11 cellular contexts compared by ENCODE assay signal in genomic region chr5:173886157-173886556, GRCh38. TPM values are rescaled to one million over a fixed set of nuclear protein-coding genes. Genes with fewer than 3 reads are reported as not detected.
A peak's percentile ranks its signal among the peaks of the same experiment; 100 is the strongest.
DNase-seq lines count a peak whose midpoint lies in the region; ATAC-seq and TF ChIP-seq lines count a peak whose summit lies in the region.
"Had no signal": no experiment of that assay in that cellular context is flagged by ENCODE, and none has a peak within 500 bp of the region (broad histone marks: within the 10 kb centered on the region; RNA-seq: fewer than 3 reads in every experiment).

No MANE protein-coding gene starts in this region.

- H3K9me2 ChIP-seq in hepatocyte (replicated peaks; ENCODE audit: insufficient read depth), result no peaks in the 10 kb centered on the region

- H3K4me1 Mint-ChIP-seq in stimulated activated effector memory CD8-positive, alpha-beta T cell treated with anti-CD3 and anti-CD28 coated beads, Interleukin-12 subunit alpha, Interleukin-12 subunit beta, amount 100 ng/mL, for 72 hours, result peaks cover 56% of the 10 kb centered on the region

- 100% methylated on average over 2 of the region's 2 CpGs for WGBS in hepatocyte (ENCODE audit: low lambda C conversion rate, missing lambda C conversion rate)
- WGBS in sigmoid colon, 2 donors, result 97 to 98% methylated on average over 2 of the region's 2 CpGs

- peak overlapping the region; percentile 92 for H3K4me3 Mint-ChIP-seq in stimulated activated effector memory CD8-positive, alpha-beta T cell treated with anti-CD3 and anti-CD28 coated beads, Interleukin-12 subunit alpha, Interleukin-12 subunit beta, amount 100 ng/mL, for 72 hours
- H3K4me3 Mint-ChIP-seq: activated T-cell treated with anti-CD3 and anti-CD28 coated beads, Interleukin-2, amount 50 U/mL, for 24 hours had no signal

- in situ Hi-C loops in Panc1 (cut with HindIII; ENCODE audit: low pct_unique_long_range_greater_than_20kb, low sequenced_read_pairs), result no loop called here

- H3K4me3 ChIP-seq in GM12865 (ENCODE audit: low read depth, low read length) (no peak overlapping the region), Panc1 (ENCODE audit: low read depth in 2 of 2, low read length in 2 of 2) (no peak overlapping the region), hepatocyte (no peak overlapping the region), sigmoid colon (no peak overlapping the region)
- H3K4me3 ChIP-seq: SJCRH30 had no signal

- no peaks in the 10 kb centered on the region for H3K9me3 ChIP-seq in Panc1 (ENCODE audit: control insufficient read depth, insufficient read depth, low read depth, low read length)
- no peaks in the 10 kb centered on the region for H3K9me3 ChIP-seq in hepatocyte (ENCODE audit: low read depth)
- H3K9me3 ChIP-seq in sigmoid colon, result no peaks in the 10 kb centered on the region
- H3K9me3 ChIP-seq: SJCRH30 had no signal

- H3K4me1 ChIP-seq in Panc1 (ENCODE audit: control insufficient read depth, insufficient read depth, low read length), result peaks cover 11% of the 10 kb centered on the region
- H3K4me1 ChIP-seq in hepatocyte (ENCODE audit: insufficient read depth), result peaks cover 25% of the 10 kb centered on the region
- peaks cover 0 to 29% (median 16%) of the 10 kb centered on the region in 4 donors for H3K4me1 ChIP-seq in sigmoid colon

- H3K27ac Mint-ChIP-seq in stimulated activated effector memory CD8-positive, alpha-beta T cell treated with anti-CD3 and anti-CD28 coated beads, Interleukin-12 subunit alpha, Interleukin-12 subunit beta, amount 100 ng/mL, for 72 hours, result peak overlapping the region; percentile 70

- H3K27me3 ChIP-seq in Panc1 (ENCODE audit: control insufficient read depth, insufficient read depth, low read length), result no peaks in the 10 kb centered on the region
- no peaks in the 10 kb centered on the region for H3K27me3 ChIP-seq in hepatocyte
- H3K27me3 ChIP-seq in sigmoid colon, result no peaks in the 10 kb centered on the region
- H3K27me3 ChIP-seq: SJCRH30 had no signal

- TF ChIP-seq POLR2A in sigmoid colon (IDR thresholded peaks at IDR 0.05), result no peak

- H3K9me3 Mint-ChIP-seq in stimulated activated effector memory CD8-positive, alpha-beta T cell treated with anti-CD3 and anti-CD28 coated beads, Interleukin-12 subunit alpha, Interleukin-12 subunit beta, amount 100 ng/mL, for 72 hours, result peaks cover 6% of the 10 kb centered on the region

- peak overlapping the region; percentile 46 for H3K4me2 ChIP-seq in hepatocyte

- H3K36me3 Mint-ChIP-seq in stimulated activated effector memory CD8-positive, alpha-beta T cell treated with anti-CD3 and anti-CD28 coated beads, Interleukin-12 subunit alpha, Interleukin-12 subunit beta, amount 100 ng/mL, for 72 hours, result peaks cover 6% of the 10 kb centered on the region

- POLR2A ChIA-PET in Panc1 (lab: Charles Lee), result no interaction called here

- CTCF ChIA-PET in Panc1 (lab: Charles Lee), result no interaction called here

- peaks cover 26% of the 10 kb centered on the region for H3K79me2 ChIP-seq in hepatocyte

- peaks cover 11% of the 10 kb centered on the region for H4K20me1 ChIP-seq in hepatocyte (ENCODE audit: insufficient read depth, poor library complexity, severe bottlenecking)

- intact Hi-C loops in Panc1 (cut with micrococcal nuclease; ENCODE audit: unreplicated experiment) (loop anchor here (5.0 kb wide), 1 partner anchor 86 kb away; no protein-coding TSS in a partner anchor), sigmoid colon (cut with DNase I) (loop anchor here (5.0 to 10.0 kb wide), 2 partner anchors 71 to 571 kb away; no protein-coding TSS in a partner anchor)

- peak overlapping the region; percentile 30 for H2AFZ ChIP-seq in hepatocyte

- BruUV-seq in Panc1 (replicated peaks; lab: Mats Ljungman, UMichigan), result no TSS peak

- H3K27ac ChIP-seq in Panc1 (ENCODE audit: low read length) (no peak overlapping the region), hepatocyte (peak overlapping the region; percentile 84), sigmoid colon (no peak overlapping the region)
- H3K27ac ChIP-seq: SJCRH30 had no signal

- TF ChIP-seq CTCF in GM12865 (IDR thresholded peaks at IDR 0.05; ENCODE audit: insufficient read depth, low read depth, low read length, missing control alignments) (peak; percentile 2), Panc1 (IDR thresholded peaks at IDR 0.05) (peak; percentile 11; the same call in 1 of the 2 replicates), hepatocyte (IDR thresholded peaks at IDR 0.05; ENCODE audit: poor library complexity) (no peak), sigmoid colon (IDR thresholded peaks at IDR 0.05) (no peak)

- no peak for ATAC-seq in Panc1
- no peak for ATAC-seq in stimulated activated effector memory CD8-positive, alpha-beta T cell treated with anti-CD3 and anti-CD28 coated beads, Interleukin-12 subunit alpha, Interleukin-12 subunit beta, amount 100 ng/mL, for 72 hours
- no peak for ATAC-seq in GM19452 (IDR thresholded peaks at IDR 0.05; ENCODE audit: unreplicated experiment)

- DNase-seq in GM12865 (ENCODE audit: low read depth) (no peak), Panc1 (ENCODE audit: low read depth, low spot score) (no peak), hepatocyte (ENCODE audit: low spot score) (no peak), NCI-H146 (lab: John Stamatoyannopoulos, UW) (no peak), sigmoid colon (no peak)
- DNase-seq in stimulated activated effector memory CD8-positive, alpha-beta T cell treated with anti-CD3 and anti-CD28 coated beads, Interleukin-12 subunit alpha, Interleukin-12 subunit beta, amount 100 ng/mL, for 72 hours (ENCODE audit: low spot score in 2 of 2), result no peak
- DNase-seq: activated T-cell treated with anti-CD3 and anti-CD28 coated beads, Interleukin-2, amount 50 U/mL, for 24 hours; mammary epithelial cell; NCI-H510A; SJCRH30 had no signal

- H3K36me3 ChIP-seq in Panc1 (ENCODE audit: control insufficient read depth, insufficient read depth, low read length), result peaks cover 2% of the 10 kb centered on the region; the same call in 1 of the 2 replicates
- H3K36me3 ChIP-seq in hepatocyte (replicated peaks; ENCODE audit: insufficient read depth, low read depth), result no peaks in the 10 kb centered on the region
- no peaks in the 10 kb centered on the region for H3K36me3 ChIP-seq in sigmoid colon
- H3K36me3 ChIP-seq: SJCRH30 had no signal

- TF ChIP-seq EP300 in sigmoid colon (IDR thresholded peaks at IDR 0.05), result no peak

RNA-seq across cellular contexts. Expression of gene CPEB4, which starts 2.0 kb away (rescaled TPM):
- 27.7 TPM for total RNA-seq in Panc1 (2021; ENCODE audit: unreplicated experiment)
- 9.7 TPM for polyA plus RNA-seq in Panc1 (2012; ENCODE audit: insufficient read length)
- 49.2 and 49.7 TPM in 2 replicates for total RNA-seq in hepatocyte
- 12.0 and 13.3 TPM in 2 replicates for polyA plus RNA-seq in hepatocyte
- total RNA-seq in sigmoid colon, result 10 to 100 TPM; 27.8 to 66.2 (median 32.0) TPM
- 10 to 100 TPM in 1 of 3 donors, 1 to 10 TPM in 2; 6.0 to 10.3 (median 8.4) TPM for polyA plus RNA-seq in sigmoid colon

Comparison
In these comparisons a context has a peak if more than half of its experiments do, and no peak if none do; other contexts are left out.
1. CTCF ChIP-seq: peak in GM12865 (single experiment) and Panc1 (single experiment); none in hepatocyte (single experiment) and sigmoid colon (0 of 4).